In genomic region chrX:124994404-124994803, GRCh38 we compare ENCODE assay signal across 39 cellular contexts. TPM values are rescaled to one million over a fixed set of nuclear protein-coding genes. Genes with fewer than 3 reads are reported as not detected.
"Had no signal": no experiment of that assay in that cellular context is flagged by ENCODE, and none has a peak within 500 bp of the region (broad histone marks: within the 10 kb centered on the region; RNA-seq: fewer than 3 reads in every experiment).

No MANE protein-coding gene starts in this region.

- H3K27me3 Mint-ChIP-seq: activated naive CD4-positive, alpha-beta T cell treated with anti-CD3 and anti-CD28 coated beads, Interleukin-2, amount 10 ng/mL, durations not matched to agents 7 days and 5 days; activated naive CD4-positive, alpha-beta T cell treated with anti-CD3 and anti-CD28 coated beads, Interleukin-2, amount 50 U/mL, for 24 hours; activated naive CD8-positive, alpha-beta T cell; activated naive CD8-positive, alpha-beta T cell treated with anti-CD3 and anti-CD28 coated beads for 36 hours; activated naive CD8-positive, alpha-beta T cell treated with anti-CD3 and anti-CD28 coated beads, Interleukin-2, amount 10 ng/mL, durations not matched to agents 7 days and 5 days; activated naive CD8-positive, alpha-beta T cell treated with anti-CD3 and anti-CD28 coated beads, Interleukin-2, amount 50 U/mL, for 24 hours; brain; central memory CD8-positive, alpha-beta T cell had no signal

- H3K27me3 ChIP-seq: adrenal gland, ascending aorta, body of pancreas, brain microvascular endothelial cell, cardiac muscle cell had no signal

- H3K27ac Mint-ChIP-seq: activated naive CD4-positive, alpha-beta T cell treated with anti-CD3 and anti-CD28 coated beads for 36 hours; activated naive CD4-positive, alpha-beta T cell treated with anti-CD3 and anti-CD28 coated beads, Interleukin-2, amount 10 ng/mL, durations not matched to agents 7 days and 5 days; activated naive CD4-positive, alpha-beta T cell treated with anti-CD3 and anti-CD28 coated beads, Interleukin-2, amount 50 U/mL, for 24 hours; activated naive CD4-positive, alpha-beta T cell treated with anti-CD3 and anti-CD28 coated beads, Interleukin-2, amount 50 U/mL, for 72 hours; activated naive CD8-positive, alpha-beta T cell; activated naive CD8-positive, alpha-beta T cell treated with anti-CD3 and anti-CD28 coated beads for 36 hours; activated naive CD8-positive, alpha-beta T cell treated with anti-CD3 and anti-CD28 coated beads, Interleukin-2, amount 10 ng/mL, durations not matched to agents 7 days and 5 days; activated naive CD8-positive, alpha-beta T cell treated with anti-CD3 and anti-CD28 coated beads, Interleukin-2, amount 50 U/mL, for 24 hours; activated T-helper 1 cell treated with anti-CD3 and anti-CD28 coated beads, Interleukin-12 subunit alpha, Interleukin-12 subunit beta, Interleukin-2, Interleukin-4 antibody, amounts not matched to agents 30 ng/mL and 10 ng/mL and 1 ng/mL, durations not matched to agents 14 hours and 24 hours and 36 hours; activated T-helper 2 cell treated with anti-CD3 and anti-CD28 coated beads, Interferon-gamma antibody, Interleukin-2, Interleukin-4, amounts not matched to agents 10 μg/mL and 5 μg/mL and 100 μg/mL, durations not matched to agents 14 hours and 24 hours and 36 hours; brain had no signal

- H3K9me3 Mint-ChIP-seq: activated naive CD4-positive, alpha-beta T cell treated with anti-CD3 and anti-CD28 coated beads for 36 hours; activated naive CD4-positive, alpha-beta T cell treated with anti-CD3 and anti-CD28 coated beads, Interleukin-2, amount 10 ng/mL, durations not matched to agents 7 days and 5 days; activated naive CD4-positive, alpha-beta T cell treated with anti-CD3 and anti-CD28 coated beads, Interleukin-2, amount 50 U/mL, for 24 hours; activated naive CD4-positive, alpha-beta T cell treated with anti-CD3 and anti-CD28 coated beads, Interleukin-2, amount 50 U/mL, for 72 hours; activated naive CD8-positive, alpha-beta T cell treated with anti-CD3 and anti-CD28 coated beads for 36 hours; activated naive CD8-positive, alpha-beta T cell treated with anti-CD3 and anti-CD28 coated beads, Interleukin-2, amount 10 ng/mL, durations not matched to agents 7 days and 5 days; activated naive CD8-positive, alpha-beta T cell treated with anti-CD3 and anti-CD28 coated beads, Interleukin-2, amount 50 U/mL, for 24 hours; activated T-cell treated with anti-CD3 and anti-CD28 coated beads, Interleukin-2, amount 50 U/mL, for 4 hours; activated T-helper 1 cell treated with anti-CD3 and anti-CD28 coated beads, Interleukin-12 subunit alpha, Interleukin-12 subunit beta, Interleukin-2, Interleukin-4 antibody, amounts not matched to agents 30 ng/mL and 10 ng/mL and 1 ng/mL, durations not matched to agents 14 hours and 24 hours and 36 hours; activated T-helper 2 cell treated with anti-CD3 and anti-CD28 coated beads, Interferon-gamma antibody, Interleukin-2, Interleukin-4, amounts not matched to agents 10 μg/mL and 5 μg/mL and 100 μg/mL, durations not matched to agents 14 hours and 24 hours and 36 hours; central memory CD8-positive, alpha-beta T cell had no signal

- DNase-seq: activated effector memory CD4-positive, alpha-beta T cell treated with anti-CD3 and anti-CD28 coated beads, Interleukin-2, amount 50 U/mL, for 16 hours; activated effector memory CD4-positive, alpha-beta T cell treated with Interleukin-2 at 50 U/mL for 16 hours; activated gamma-delta T cell; activated gamma-delta T cell treated with Interleukin-2 at 50 U/mL for 16 hours; activated naive CD4-positive, alpha-beta T cell; activated naive CD4-positive, alpha-beta T cell treated with anti-CD3 and anti-CD28 coated beads for 36 hours; activated naive CD4-positive, alpha-beta T cell treated with anti-CD3 and anti-CD28 coated beads, Interleukin-2, amount 10 ng/mL, durations not matched to agents 7 days and 5 days; activated naive CD4-positive, alpha-beta T cell treated with anti-CD3 and anti-CD28 coated beads, Interleukin-2, amount 50 U/mL, for 16 hours; activated naive CD4-positive, alpha-beta T cell treated with Interleukin-2 at 50 U/mL for 16 hours; activated naive CD8-positive, alpha-beta T cell treated with anti-CD3 and anti-CD28 coated beads for 36 hours; activated naive CD8-positive, alpha-beta T cell treated with anti-CD3 and anti-CD28 coated beads, Interleukin-2, amount 10 ng/mL, durations not matched to agents 7 days and 5 days; activated naive CD8-positive, alpha-beta T cell treated with anti-CD3 and anti-CD28 coated beads, Interleukin-2, amount 50 U/mL, for 24 hours; activated T-cell treated with anti-CD3 and anti-CD28 coated beads for 4 hours; activated T-cell treated with anti-CD3 and anti-CD28 coated beads, Interleukin-2, amount 50 U/mL, for 1 hour; activated T-cell treated with anti-CD3 and anti-CD28 coated beads, Interleukin-2, amount 50 U/mL, for 4 hours; activated T-cell treated with anti-CD3 and anti-CD28 coated beads, Interleukin-2, amount 50 U/mL, for 48 hours; adrenal gland; amniotic stem cell; amygdala; anterior cingulate cortex; aorta; body of pancreas; brain microvascular endothelial cell; caudate nucleus; central memory CD4-positive, alpha-beta T cell; cerebellar nuclear complex had no signal

- H3K36me3 ChIP-seq: adrenal gland, ascending aorta, brain microvascular endothelial cell, breast epithelium, cardiac muscle cell had no signal

- FAIRE-seq: bronchial epithelial cell, colon had no signal

- H3K4me3 Mint-ChIP-seq: activated naive CD4-positive, alpha-beta T cell treated with anti-CD3 and anti-CD28 coated beads for 36 hours; activated naive CD4-positive, alpha-beta T cell treated with anti-CD3 and anti-CD28 coated beads, Interleukin-2, amount 10 ng/mL, durations not matched to agents 7 days and 5 days; activated naive CD4-positive, alpha-beta T cell treated with anti-CD3 and anti-CD28 coated beads, Interleukin-2, amount 50 U/mL, for 24 hours; activated naive CD8-positive, alpha-beta T cell; activated naive CD8-positive, alpha-beta T cell treated with anti-CD3 and anti-CD28 coated beads for 36 hours; activated naive CD8-positive, alpha-beta T cell treated with anti-CD3 and anti-CD28 coated beads, Interleukin-2, amount 10 ng/mL, durations not matched to agents 7 days and 5 days; activated naive CD8-positive, alpha-beta T cell treated with anti-CD3 and anti-CD28 coated beads, Interleukin-2, amount 50 U/mL, for 24 hours; activated T-cell treated with anti-CD3 and anti-CD28 coated beads, Interleukin-2, amount 50 U/mL, for 4 hours; activated T-helper 1 cell treated with anti-CD3 and anti-CD28 coated beads, Interleukin-12 subunit alpha, Interleukin-12 subunit beta, Interleukin-2, Interleukin-4 antibody, amounts not matched to agents 30 ng/mL and 10 ng/mL and 1 ng/mL, durations not matched to agents 14 hours and 24 hours and 36 hours; brain; central memory CD8-positive, alpha-beta T cell had no signal

- H3K4me1 Mint-ChIP-seq: activated naive CD4-positive, alpha-beta T cell treated with anti-CD3 and anti-CD28 coated beads, Interleukin-2, amount 10 ng/mL, durations not matched to agents 7 days and 5 days; activated naive CD4-positive, alpha-beta T cell treated with anti-CD3 and anti-CD28 coated beads, Interleukin-2, amount 50 U/mL, for 24 hours; activated naive CD8-positive, alpha-beta T cell treated with anti-CD3 and anti-CD28 coated beads for 36 hours; activated naive CD8-positive, alpha-beta T cell treated with anti-CD3 and anti-CD28 coated beads, Interleukin-2, amount 10 ng/mL, durations not matched to agents 7 days and 5 days; activated naive CD8-positive, alpha-beta T cell treated with anti-CD3 and anti-CD28 coated beads, Interleukin-2, amount 50 U/mL, for 24 hours; central memory CD8-positive, alpha-beta T cell had no signal

- H3K9me3 ChIP-seq: adrenal gland, ascending aorta, body of pancreas, breast epithelium had no signal

- H3K4me3 ChIP-seq: adrenal gland, ascending aorta, body of pancreas, breast epithelium, cardiac muscle cell had no signal

- H3K4me1 ChIP-seq: adrenal gland, ascending aorta, body of pancreas, breast epithelium had no signal

- ATAC-seq: activated naive CD8-positive, alpha-beta T cell treated with anti-CD3 and anti-CD28 coated beads, Interleukin-2, amount 50 U/mL, for 24 hours; activated T-cell treated with anti-CD3 and anti-CD28 coated beads, Interleukin-2, amount 50 U/mL, for 4 hours; body of pancreas had no signal

- H3K27ac ChIP-seq: adrenal gland, ascending aorta, body of pancreas, brain microvascular endothelial cell, breast epithelium, cardiac muscle cell had no signal

- H3K36me3 Mint-ChIP-seq: activated naive CD4-positive, alpha-beta T cell treated with anti-CD3 and anti-CD28 coated beads, Interleukin-2, amount 10 ng/mL, durations not matched to agents 7 days and 5 days; activated naive CD4-positive, alpha-beta T cell treated with anti-CD3 and anti-CD28 coated beads, Interleukin-2, amount 50 U/mL, for 24 hours; activated naive CD4-positive, alpha-beta T cell treated with anti-CD3 and anti-CD28 coated beads, Interleukin-2, amount 50 U/mL, for 72 hours; activated naive CD8-positive, alpha-beta T cell; activated naive CD8-positive, alpha-beta T cell treated with anti-CD3 and anti-CD28 coated beads for 36 hours; activated naive CD8-positive, alpha-beta T cell treated with anti-CD3 and anti-CD28 coated beads, Interleukin-2, amount 10 ng/mL, durations not matched to agents 7 days and 5 days; brain had no signal

RNA-seq across cellular contexts. Expression of gene TENM1, which starts 30.8 kb away (rescaled TPM):
- total RNA-seq: activated T-helper 1 cell treated with anti-CD3 and anti-CD28 coated beads, Interleukin-12 subunit alpha, Interleukin-12 subunit beta, Interleukin-2, Interleukin-4 antibody, amounts not matched to agents 30 ng/mL and 10 ng/mL and 1 ng/mL, durations not matched to agents 14 hours and 24 hours and 36 hours; activated T-helper 2 cell treated with anti-CD3 and anti-CD28 coated beads, Interferon-gamma antibody, Interleukin-2, Interleukin-4, amounts not matched to agents 10 μg/mL and 5 μg/mL and 100 μg/mL, durations not matched to agents 14 hours and 24 hours and 36 hours; chondrocyte had no signal
